In the genomic region with DNA sequence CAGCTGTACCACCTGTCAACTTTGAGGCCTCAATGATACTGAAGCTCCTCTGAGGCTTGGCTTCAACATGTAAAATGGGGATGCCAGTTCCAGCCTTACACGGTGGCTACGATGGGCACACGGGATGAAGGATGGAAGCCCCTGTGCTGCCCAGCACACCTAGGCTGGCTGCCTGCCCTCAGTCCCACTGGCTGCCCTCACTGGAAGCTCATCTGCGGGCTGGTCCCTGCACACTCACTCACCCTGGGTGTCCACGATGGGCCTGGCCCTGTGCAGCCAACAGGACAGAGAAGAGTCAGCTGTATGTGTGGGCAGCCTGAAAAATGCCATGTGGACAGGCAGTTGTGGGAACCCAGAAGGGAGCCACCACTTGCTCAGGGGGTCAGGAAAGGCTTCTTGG, we compare ENCODE assay signal across 17 cellular contexts. TPM values are rescaled to one million over a fixed set of nuclear protein-coding genes. Genes with fewer than 3 reads are reported as not detected.
DNase-seq lines count a peak whose midpoint lies in the region; ATAC-seq and TF ChIP-seq lines count a peak whose summit lies in the region.
"Had no signal": no experiment of that assay in that cellular context is flagged by ENCODE, and none has a peak within 500 bp of the region (broad histone marks: within the 10 kb centered on the region; RNA-seq: fewer than 3 reads in every experiment).

No MANE protein-coding gene starts in this region.

- H3K4me3 ChIP-seq in HL-60 (replicated peaks; ENCODE audit: insufficient read depth, low read length) (no peak overlapping the region), neural progenitor cell (no peak overlapping the region), lower lobe of right lung (no peak overlapping the region)
- H3K4me3 ChIP-seq: Peyer's patch, upper lobe of right lung had no signal

- no peaks in the 10 kb centered on the region for H3K36me3 Mint-ChIP-seq in activated CD4-positive, alpha-beta T cell treated with anti-CD3 and anti-CD28 coated beads, Interleukin-2, amount 10 ng/mL, durations not matched to agents 7 days and 5 days (ENCODE audit: low read depth)
- H3K36me3 Mint-ChIP-seq in chondrocyte (ENCODE audit: low read depth) = no peaks in the 10 kb centered on the region
- H3K36me3 Mint-ChIP-seq in neural progenitor cell = no peaks in the 10 kb centered on the region

- peaks cover 47% of the 10 kb centered on the region for H4K20me1 ChIP-seq in neural progenitor cell (ENCODE audit: low read depth)

- peaks cover 8% of the 10 kb centered on the region for H3K79me2 ChIP-seq in neural progenitor cell (ENCODE audit: low read depth)

- intact Hi-C loops in lower lobe of right lung (cut with DNase I) = no loop called here

- POLR2A ChIA-PET in activated CD4-positive, alpha-beta T cell treated with anti-CD3 and anti-CD28 coated beads, Interleukin-2, amount 10 ng/mL, durations not matched to agents 7 days and 5 days (lab: Charles Lee) = interaction anchor here (0.6 kb wide), 1 partner anchor 19 kb away, joined by 3 read pairs; no protein-coding TSS in a partner anchor

- H3K9me3 ChIP-seq in neural progenitor cell (ENCODE audit: low read depth) = no peaks in the 10 kb centered on the region
- no peaks in the 10 kb centered on the region for H3K9me3 ChIP-seq in lower lobe of right lung
- H3K9me3 ChIP-seq: Peyer's patch, upper lobe of right lung had no signal

- no peak overlapping the region for H3K4me2 ChIP-seq in neural progenitor cell

- peak overlapping the region; percentile 50 for H3K27ac Mint-ChIP-seq in activated CD4-positive, alpha-beta T cell treated with anti-CD3 and anti-CD28 coated beads, Interleukin-2, amount 10 ng/mL, durations not matched to agents 7 days and 5 days
- H3K27ac Mint-ChIP-seq in chondrocyte (ENCODE audit: unreplicated experiment) (peak overlapping the region; percentile 42), neural progenitor cell (no peak overlapping the region)

- peak overlapping the region; percentile 89 for H3K4me3 Mint-ChIP-seq in activated CD4-positive, alpha-beta T cell treated with anti-CD3 and anti-CD28 coated beads, Interleukin-2, amount 10 ng/mL, durations not matched to agents 7 days and 5 days
- H3K4me3 Mint-ChIP-seq in chondrocyte (ENCODE audit: unreplicated experiment) (peak overlapping the region; percentile 15), neural progenitor cell (peak overlapping the region; percentile 70)

- peaks cover 6% of the 10 kb centered on the region for H3K27me3 ChIP-seq in HL-60 (ENCODE audit: insufficient read depth, poor library complexity, severe bottlenecking)
- H3K27me3 ChIP-seq in neural progenitor cell = peaks cover 21% of the 10 kb centered on the region
- peaks cover 6% of the 10 kb centered on the region for H3K27me3 ChIP-seq in lower lobe of right lung (ENCODE audit: low read depth)
- H3K27me3 ChIP-seq: Peyer's patch had no signal

- no peak for DNase-seq in activated CD4-positive, alpha-beta T cell treated with anti-CD3 and anti-CD28 coated beads, Interleukin-2, amount 10 ng/mL, durations not matched to agents 7 days and 5 days
- DNase-seq in activated CD4-positive, alpha-beta T cell treated with anti-CD3 and anti-CD28 coated beads, Interleukin-2, amount 50 U/mL, for 4 hours = no peak
- DNase-seq in HL-60 (ENCODE audit: low read depth in 1 of 2, low spot score in 1 of 2) (no peak), chondrocyte (ENCODE audit: low spot score) (no peak), neural progenitor cell (ENCODE audit: low spot score) (no peak), NCI-H510A (lab: John Stamatoyannopoulos, UW) (no peak), foreskin melanocyte (no peak), lower lobe of right lung (no peak)
- DNase-seq: brain microvascular endothelial cell; effector CD4-positive, alpha-beta T cell; NCI-H1048; NCI-H2107; Peyer's patch; stimulated activated naive CD8-positive, alpha-beta T cell treated with anti-CD3 and anti-CD28 coated beads, Interleukin-15, Interleukin-2, amounts not matched to agents 100 U/mL and 50 U/mL, for 24 hours; upper lobe of right lung had no signal

- peaks cover 50% of the 10 kb centered on the region for H3K4me1 Mint-ChIP-seq in activated CD4-positive, alpha-beta T cell treated with anti-CD3 and anti-CD28 coated beads, Interleukin-2, amount 10 ng/mL, durations not matched to agents 7 days and 5 days
- peaks cover 46% of the 10 kb centered on the region for H3K4me1 Mint-ChIP-seq in chondrocyte (ENCODE audit: low read depth)
- H3K4me1 Mint-ChIP-seq in neural progenitor cell = peaks cover 45% of the 10 kb centered on the region

- ATAC-seq in lower lobe of right lung = no peak
- ATAC-seq: activated CD4-positive, CD25-positive, alpha-beta regulatory T cell treated with anti-CD3 and anti-CD28 coated beads, Interleukin-2, amount 50 U/mL, for 24 hours; stimulated activated naive CD8-positive, alpha-beta T cell treated with anti-CD3 and anti-CD28 coated beads, Interleukin-15, Interleukin-2, amounts not matched to agents 100 U/mL and 50 U/mL, for 24 hours; upper lobe of right lung had no signal

- no peak overlapping the region for H3K9ac ChIP-seq in neural progenitor cell

- H2AFZ ChIP-seq in neural progenitor cell (replicated peaks) = no peak overlapping the region

- H3F3A ChIP-seq in neural progenitor cell (ENCODE audit: low read depth) = peaks cover 28% of the 10 kb centered on the region

- H3K4me1 ChIP-seq in neural progenitor cell (peaks cover 12% of the 10 kb centered on the region), lower lobe of right lung (peaks cover 36% of the 10 kb centered on the region)

- H3K27me3 Mint-ChIP-seq in activated CD4-positive, alpha-beta T cell treated with anti-CD3 and anti-CD28 coated beads, Interleukin-2, amount 10 ng/mL, durations not matched to agents 7 days and 5 days = peaks cover 14% of the 10 kb centered on the region
- H3K27me3 Mint-ChIP-seq in chondrocyte (ENCODE audit: low read depth) = no peaks in the 10 kb centered on the region
- H3K27me3 Mint-ChIP-seq in neural progenitor cell (ENCODE audit: insufficient read depth, low read depth) = peaks cover 25% of the 10 kb centered on the region

- CTCF ChIA-PET in activated CD4-positive, alpha-beta T cell treated with anti-CD3 and anti-CD28 coated beads, Interleukin-2, amount 10 ng/mL, durations not matched to agents 7 days and 5 days (lab: Charles Lee) = interaction anchor here (0.5 to 4.0 kb wide), 4 partner anchors 14 to 111 kb away, joined by 3 to 27 read pairs (median 3); no protein-coding TSS in a partner anchor

- TF ChIP-seq CTCF in HL-60 (IDR thresholded peaks at IDR 0.05; ENCODE audit: insufficient read depth, low read length) (no peak), chondrocyte (IDR thresholded peaks at IDR 0.05) (no peak), neural progenitor cell (IDR thresholded peaks at IDR 0.05) (no peak), lower lobe of right lung (IDR thresholded peaks at IDR 0.05) (no peak)

- H3K27ac ChIP-seq in HL-60 (replicated peaks) = peak overlapping the region; percentile 60; the same call in 1 of the 2 replicates
- no peak overlapping the region for H3K27ac ChIP-seq in neural progenitor cell
- no peak overlapping the region for H3K27ac ChIP-seq in lower lobe of right lung
- H3K27ac ChIP-seq: brain microvascular endothelial cell, Peyer's patch, upper lobe of right lung had no signal

- no peaks in the 10 kb centered on the region for H3K9me3 Mint-ChIP-seq in activated CD4-positive, alpha-beta T cell treated with anti-CD3 and anti-CD28 coated beads, Interleukin-2, amount 10 ng/mL, durations not matched to agents 7 days and 5 days
- H3K9me3 Mint-ChIP-seq in chondrocyte (ENCODE audit: low read depth) = no peaks in the 10 kb centered on the region
- H3K9me3 Mint-ChIP-seq in neural progenitor cell = no peaks in the 10 kb centered on the region

- H3K36me3 ChIP-seq in neural progenitor cell (no peaks in the 10 kb centered on the region), lower lobe of right lung (peaks cover 21% of the 10 kb centered on the region)

RNA-seq across cellular contexts. Expression of a gene that starts 2.2 kb away (rescaled TPM):
- 10 to 100 TPM; 39.1 to 45.4 TPM for total RNA-seq in activated CD4-positive, alpha-beta T cell treated with anti-CD3 and anti-CD28 coated beads, Interleukin-2, amount 10 ng/mL, durations not matched to agents 7 days and 5 days
- 180 to 193 TPM (median 187 TPM) in 3 replicates for total RNA-seq in chondrocyte
- 19.0 and 41.0 TPM in 2 replicates for total RNA-seq in neural progenitor cell (ENCODE audit: low replicate concordance)
- total RNA-seq in lower lobe of right lung = 67.8 TPM

RNA-seq across cellular contexts. Expression of a gene that starts 5.0 kb away (rescaled TPM):
- total RNA-seq in activated CD4-positive, alpha-beta T cell treated with anti-CD3 and anti-CD28 coated beads, Interleukin-2, amount 10 ng/mL, durations not matched to agents 7 days and 5 days = not detected
- total RNA-seq in chondrocyte = 2.0 to 4.7 TPM (median 4.3 TPM) in 3 replicates
- 0.03 TPM in 1 of 2 replicates, not detected in the other for total RNA-seq in neural progenitor cell (ENCODE audit: low replicate concordance)
- total RNA-seq in lower lobe of right lung = not detected
- total RNA-seq: posterior vena cava had no signal

RNA-seq across cellular contexts. Expression of a gene that starts 8.7 kb away (rescaled TPM):
- 1 to 10 TPM; 2.5 TPM for total RNA-seq in activated CD4-positive, alpha-beta T cell treated with anti-CD3 and anti-CD28 coated beads, Interleukin-2, amount 10 ng/mL, durations not matched to agents 7 days and 5 days
- total RNA-seq in chondrocyte (2.5 to 2.8 TPM (median 2.8 TPM) in 3 replicates), neural progenitor cell (ENCODE audit: low replicate concordance) (5.6 and 5.7 TPM in 2 replicates), lower lobe of right lung (0.89 TPM)
- total RNA-seq: Peyer's patch, posterior vena cava had no signal

RNA-seq across cellular contexts. Expression of a gene that starts 18.3 kb away (rescaled TPM):
- total RNA-seq in activated CD4-positive, alpha-beta T cell treated with anti-CD3 and anti-CD28 coated beads, Interleukin-2, amount 10 ng/mL, durations not matched to agents 7 days and 5 days = 100 to 1,000 TPM; 151 to 174 TPM
- total RNA-seq in chondrocyte = 124 to 125 TPM (median 124 TPM) in 3 replicates
- total RNA-seq in neural progenitor cell (ENCODE audit: low replicate concordance) = 54.0 and 85.5 TPM in 2 replicates
- 138 TPM for total RNA-seq in lower lobe of right lung

RNA-seq across cellular contexts. Expression of a gene that starts 29.2 kb away (rescaled TPM):
- total RNA-seq in activated CD4-positive, alpha-beta T cell treated with anti-CD3 and anti-CD28 coated beads, Interleukin-2, amount 10 ng/mL, durations not matched to agents 7 days and 5 days = 10 to 100 TPM; 32.1 to 38.5 TPM
- total RNA-seq in chondrocyte (44.3 to 50.8 TPM (median 47.8 TPM) in 3 replicates), neural progenitor cell (ENCODE audit: low replicate concordance) (10.6 and 38.2 TPM in 2 replicates), lower lobe of right lung (24.3 TPM)

Comparison
In these comparisons a context has a peak if more than half of its experiments do, and no peak if none do; other contexts are left out.
1. H3K4me3 Mint-ChIP-seq: peak in every context shown above with its lines; median percentile 89 in activated CD4-positive, alpha-beta T cell treated with anti-CD3 and anti-CD28 coated beads, Interleukin-2, amount 10 ng/mL, durations not matched to agents 7 days and 5 days; 70 in neural progenitor cell; 15 in chondrocyte.